ENCODE assay signal across 8 cellular contexts in genomic region chr4:2798399-2799301, GRCh38. TPM values are rescaled to one million over a fixed set of nuclear protein-coding genes. Genes with fewer than 3 reads are reported as not detected.
DNase-seq lines count a peak whose midpoint lies in the region; ATAC-seq and TF ChIP-seq lines count a peak whose summit lies in the region.

No MANE protein-coding gene starts in this region.

- H3K14ac ChIP-seq in H9 (ENCODE audit: insufficient read depth, low read length), result no peak overlapping the region; the same call in 1 of the 2 replicates

- POLR2A ChIA-PET in PC-9 (lab: Charles Lee; ENCODE audit: unreplicated experiment), result interaction anchor here (0.6 to 0.7 kb wide), 2 partner anchors 18 to 98 kb away, joined by 3 to 5 read pairs; no protein-coding TSS in a partner anchor

- no peak overlapping the region for H3K4ac ChIP-seq in H9 (ENCODE audit: low read depth, low read length)
- no peak overlapping the region for H3K4ac ChIP-seq in mesendoderm (ENCODE audit: low read depth, low read length)

- H3K23ac ChIP-seq in H9 (ENCODE audit: insufficient read length, low read depth, low read length), result no peak overlapping the region
- H3K23ac ChIP-seq in mesendoderm (ENCODE audit: low read length), result no peak overlapping the region

- no peak overlapping the region for H3K4me2 ChIP-seq in H9 (ENCODE audit: insufficient read depth, insufficient read length, low read length)
- peak overlapping the region; percentile 72 for H3K4me2 ChIP-seq in PC-9
- no peak overlapping the region for H3K4me2 ChIP-seq in mesendoderm (ENCODE audit: low read length)

- H3K9me3 Mint-ChIP-seq in H9, result no peaks in the 10 kb centered on the region

- H3K27me3 ChIP-seq in H9 (ENCODE audit: insufficient read depth, low read length), result no peaks in the 10 kb centered on the region
- no peaks in the 10 kb centered on the region for H3K27me3 ChIP-seq in PC-9 (ENCODE audit: insufficient read depth, low read depth)
- H3K27me3 ChIP-seq in ascending aorta, result no peaks in the 10 kb centered on the region
- H3K27me3 ChIP-seq in lower lobe of right lung (ENCODE audit: low read depth), result no peaks in the 10 kb centered on the region
- no peaks in the 10 kb centered on the region for H3K27me3 ChIP-seq in transverse colon
- no peaks in the 10 kb centered on the region for H3K27me3 ChIP-seq in mesendoderm (ENCODE audit: insufficient read depth, low read length, poor library complexity)

- no peak overlapping the region for H3T11ph ChIP-seq in H9 (ENCODE audit: low read length)

- H3K56ac ChIP-seq in H9 (ENCODE audit: insufficient read length, low read depth, low read length) (no peak overlapping the region), mesendoderm (ENCODE audit: low read length) (no peak overlapping the region)

- no peak overlapping the region for H3K9ac ChIP-seq in H9 (ENCODE audit: extremely low read depth, insufficient read length, low read length)
- no peak overlapping the region for H3K9ac ChIP-seq in mesendoderm (ENCODE audit: low read length)

- peaks cover 12% of the 10 kb centered on the region for H3K27me3 Mint-ChIP-seq in H9 (ENCODE audit: low read depth)

- H3K79me1 ChIP-seq in H9 (ENCODE audit: insufficient read depth, low read depth, low read length, poor library complexity, severe bottlenecking) (no peaks in the 10 kb centered on the region), mesendoderm (ENCODE audit: low read length) (no peaks in the 10 kb centered on the region)

- H3K18ac ChIP-seq in H9 (ENCODE audit: insufficient read length, low read depth, low read length), result no peak overlapping the region
- H3K18ac ChIP-seq in mesendoderm (ENCODE audit: low read length), result no peak overlapping the region

- DNase-seq in GM10266 (ENCODE audit: extremely low spot score), result peak; percentile 74
- no peak for DNase-seq in H9
- peak; percentile 96 to 98 for DNase-seq in PC-9
- DNase-seq in ascending aorta (ENCODE audit: low spot score in 2 of 2), result peak; percentile 38 to 83
- peak; percentile 88 for DNase-seq in lower lobe of right lung
- peak; percentile 84 for DNase-seq in transverse colon
- DNase-seq in mesendoderm, result no peak
- no peak for DNase-seq in AG08395 (ENCODE audit: low spot score)

- no peak overlapping the region for H2BK20ac ChIP-seq in H9 (ENCODE audit: low read depth, low read length, poor library complexity, severe bottlenecking)

- H2AK5ac ChIP-seq in H9 (ENCODE audit: insufficient read length, low read length) (no peak overlapping the region), mesendoderm (ENCODE audit: low read length) (no peak overlapping the region)

- no CpG with 5 or more reads among the region's 33 CpGs for WGBS in H9 (ENCODE audit: extremely low coverage, insufficient read length, low lambda C conversion rate)
- WGBS in transverse colon (ENCODE audit: low coverage in 1 of 2), 2 donors, result 41 to 96% methylated on average over 4 to 30 of the region's 33 CpGs
- WGBS in mesendoderm (ENCODE audit: extremely low coverage, insufficient coverage, low lambda C conversion rate), result no CpG with 5 or more reads among the region's 33 CpGs

- ATAC-seq in lower lobe of right lung, result peak; percentile 37 to 49

- TF ChIP-seq CTCF in GM10266 (IDR thresholded peaks at IDR 0.05; ENCODE audit: control insufficient read depth, insufficient read depth, low read depth, missing control alignments), result no peak
- no peak for TF ChIP-seq CTCF in H9 (conservative IDR thresholded peaks at IDR 0.05)
- no peak for TF ChIP-seq CTCF in PC-9 (conservative IDR thresholded peaks at IDR 0.05)
- TF ChIP-seq CTCF in ascending aorta (IDR thresholded peaks at IDR 0.05), result no peak
- TF ChIP-seq CTCF in lower lobe of right lung (IDR thresholded peaks at IDR 0.05), result no peak
- no peak for TF ChIP-seq CTCF in transverse colon (IDR thresholded peaks at IDR 0.05)

- no peak overlapping the region for H2BK12ac ChIP-seq in H9 (ENCODE audit: insufficient read length, low read depth, low read length)

- H3K4me3 Mint-ChIP-seq in H9, result no peak overlapping the region; a peak in 1 of 5 replicates

- H2BK15ac ChIP-seq in H9 (ENCODE audit: low read depth, low read length) (no peak overlapping the region), mesendoderm (replicated peaks; ENCODE audit: low read depth) (no peak overlapping the region)

- no peak overlapping the region for H4K5ac ChIP-seq in H9 (ENCODE audit: insufficient read length, low read depth, low read length)
- no peak overlapping the region for H4K5ac ChIP-seq in mesendoderm (ENCODE audit: low read length)

- H3K9me2 ChIP-seq in PC-9 (ENCODE audit: insufficient read depth), result no peaks in the 10 kb centered on the region

- CTCF ChIA-PET in PC-9 (lab: Charles Lee), result no interaction called here

- H2BK5ac ChIP-seq in H9 (ENCODE audit: insufficient read length, low read length), result no peak overlapping the region
- no peak overlapping the region for H2BK5ac ChIP-seq in mesendoderm (ENCODE audit: low read length)

- TF ChIP-seq EP300 in transverse colon (IDR thresholded peaks at IDR 0.05; ENCODE audit: low read depth), result peak; percentile 72

- H3K27ac ChIP-seq in H9 (ENCODE audit: insufficient read length, low read depth, low read length) (no peak overlapping the region), PC-9 (peak overlapping the region; percentile 82), ascending aorta (peak overlapping the region; percentile 19 to 41), lower lobe of right lung (peak overlapping the region; percentile 87), transverse colon (peak overlapping the region; percentile 78 to 84 (median 83)), mesendoderm (ENCODE audit: low read depth, low read length) (no peak overlapping the region)

- no TSS peak for BruUV-seq in PC-9 (replicated peaks; lab: Mats Ljungman, UMichigan)

- no peak overlapping the region for H4K8ac ChIP-seq in H9 (replicated peaks; ENCODE audit: insufficient read length, low read depth, low read length)
- H4K8ac ChIP-seq in mesendoderm (ENCODE audit: low read depth, low read length), result no peak overlapping the region

- no peaks in the 10 kb centered on the region for H3K23me2 ChIP-seq in H9 (ENCODE audit: insufficient read length, low read depth, low read length, poor library complexity, severe bottlenecking)

- H4K91ac ChIP-seq in H9 (ENCODE audit: insufficient read length, low read depth, low read length), result no peak overlapping the region

- peaks cover 8 to 27% of the 10 kb centered on the region in 2 experiments for H3K4me1 Mint-ChIP-seq in H9

- TF ChIP-seq POLR2A in transverse colon (IDR thresholded peaks at IDR 0.05), result peak; percentile 46

- H2AFZ ChIP-seq in H9 (ENCODE audit: low read length) (no peak overlapping the region), PC-9 (no peak overlapping the region)

- H3F3A ChIP-seq in PC-9 (ENCODE audit: insufficient read depth, low read depth), result peaks cover 30% of the 10 kb centered on the region

- H3K4me1 ChIP-seq in H9 (ENCODE audit: insufficient read depth, low read length) (no peaks in the 10 kb centered on the region), PC-9 (replicated peaks; ENCODE audit: insufficient read depth) (peaks cover 81% of the 10 kb centered on the region), ascending aorta (peaks cover 15 to 30% of the 10 kb centered on the region in 2 donors), lower lobe of right lung (peaks cover 96% of the 10 kb centered on the region), transverse colon (peaks cover 62 to 96% (median 80%) of the 10 kb centered on the region in 4 donors), mesendoderm (ENCODE audit: control insufficient read depth, low read depth, low read length) (peaks cover 2% of the 10 kb centered on the region)

- H2BK120ac ChIP-seq in H9 (ENCODE audit: low read depth, low read length, poor library complexity, severe bottlenecking) (no peak overlapping the region), mesendoderm (ENCODE audit: low read depth, low read length) (no peak overlapping the region)

- intact Hi-C loops in PC-9 (cut with micrococcal nuclease; ENCODE audit: unreplicated experiment), result loop anchor here (1.0 to 2.0 kb wide), 3 partner anchors 42 to 686 kb away; partner anchors contain the start of gene TNIP2
- intact Hi-C loops in ascending aorta (cut with DNase I), result no loop called here
- intact Hi-C loops in lower lobe of right lung (cut with DNase I), result no loop called here
- intact Hi-C loops in transverse colon (cut with DNase I; ENCODE audit: low total_unique reads), result no loop called here

- peaks cover 3% of the 10 kb centered on the region for H4K20me1 ChIP-seq in H9 (ENCODE audit: control insufficient read depth, insufficient read depth, insufficient read length)
- no peaks in the 10 kb centered on the region for H4K20me1 ChIP-seq in PC-9 (ENCODE audit: insufficient read depth)

- H3K4me3 ChIP-seq in PC-9 (0 out of 2 replicates have a peak overlapping the region, but pooled peaks have one; percentile 26), ascending aorta (no peak overlapping the region), lower lobe of right lung (peak overlapping the region; percentile 50), transverse colon (peak overlapping the region in 1 of 4 donors; percentile 6), mesendoderm (ENCODE audit: low read length) (no peak overlapping the region)

- no peaks in the 10 kb centered on the region for H3K9me3 ChIP-seq in H9 (ENCODE audit: control insufficient read depth, low read depth, low read length)
- no peaks in the 10 kb centered on the region for H3K9me3 ChIP-seq in PC-9 (ENCODE audit: insufficient read depth, low read depth)
- no peaks in the 10 kb centered on the region for H3K9me3 ChIP-seq in ascending aorta
- no peaks in the 10 kb centered on the region for H3K9me3 ChIP-seq in lower lobe of right lung
- H3K9me3 ChIP-seq in transverse colon, result no peaks in the 10 kb centered on the region

- H3K79me2 ChIP-seq in H9 (ENCODE audit: insufficient read depth, low read length), result no peaks in the 10 kb centered on the region
- H3K79me2 ChIP-seq in PC-9 (ENCODE audit: low read depth), result peaks cover 5% of the 10 kb centered on the region; the same call in 1 of the 2 replicates
- H3K79me2 ChIP-seq in mesendoderm (ENCODE audit: control insufficient read depth, insufficient read depth, low read length), result no peaks in the 10 kb centered on the region

- H3K36me3 ChIP-seq in PC-9 (ENCODE audit: low read depth) (no peaks in the 10 kb centered on the region), ascending aorta (no peaks in the 10 kb centered on the region), lower lobe of right lung (no peaks in the 10 kb centered on the region), transverse colon (no peaks in the 10 kb centered on the region), mesendoderm (ENCODE audit: control insufficient read depth, insufficient read depth, low read length) (no peaks in the 10 kb centered on the region)

- H3K36me3 Mint-ChIP-seq in H9 (ENCODE audit: insufficient read depth in 1 of 3, low read depth in 3 of 3), result 0 out of 7 replicates have a peak, but pooled peaks cover 0 to 2% (median 0%) of the 10 kb centered on the region in 3 experiments

- in situ Hi-C loops in transverse colon (cut with MboI; ENCODE audit: low pct_ligation_motif_present in 1 of 4, low pct_unique_long_range_greater_than_20kb in 1 of 4, low sequenced_read_pairs in 3 of 4), result no loop called here

- peak overlapping the region in 2 of 3 experiments; percentile 15 to 81; a peak in 2 of 7 replicates for H3K27ac Mint-ChIP-seq in H9

RNA-seq across cellular contexts. Expression of gene SH3BP2, which starts 5.8 kb away (rescaled TPM):
- 34.1 and 37.6 TPM in 2 replicates for total RNA-seq in H9 (2021)
- total RNA-seq in PC-9 (2021), result 40.4 and 54.0 TPM in 2 replicates
- total RNA-seq in ascending aorta, result 70.6 TPM
- total RNA-seq in lower lobe of right lung, result 102 TPM
- total RNA-seq in transverse colon, result 100 to 1,000 TPM in 3 of 4 donors, 10 to 100 TPM in 1; 92.6 to 301 (median 117) TPM
- polyA plus RNA-seq in mesendoderm (2013, experiment 1 of 2), result 19.3 TPM
- polyA plus RNA-seq in mesendoderm (2013, experiment 2 of 2), result 19.0 TPM

RNA-seq across cellular contexts. Expression of gene TNIP2, which starts 42.5 kb away (rescaled TPM):
- total RNA-seq in H9 (2021) (42.2 and 44.7 TPM in 2 replicates), PC-9 (2021) (37.1 and 44.8 TPM in 2 replicates), ascending aorta (65.6 TPM), lower lobe of right lung (36.7 TPM), transverse colon (100 to 1,000 TPM in 3 of 4 donors, 10 to 100 TPM in 1; 91.8 to 203 (median 129) TPM)
- 23.2 TPM for polyA plus RNA-seq in mesendoderm (2013, experiment 1 of 2)
- 25.0 TPM for polyA plus RNA-seq in mesendoderm (2013, experiment 2 of 2)

RNA-seq across cellular contexts. Expression of gene ADD1, which starts 45.0 kb away (rescaled TPM):
- total RNA-seq in H9 (2021), result 163 and 166 TPM in 2 replicates
- total RNA-seq in PC-9 (2021), result 178 and 181 TPM in 2 replicates
- total RNA-seq in ascending aorta, result 261 TPM
- 279 TPM for total RNA-seq in lower lobe of right lung
- 100 to 1,000 TPM; 218 to 392 (median 299) TPM for total RNA-seq in transverse colon
- polyA plus RNA-seq in mesendoderm (2013, experiment 1 of 2), result 202 TPM
- 195 TPM for polyA plus RNA-seq in mesendoderm (2013, experiment 2 of 2)

Comparison
In these comparisons a context has a peak if more than half of its experiments do, and no peak if none do; other contexts are left out.
1. DNase-seq: peak in GM10266 (single experiment), PC-9 (2 of 2), ascending aorta (2 of 2), lower lobe of right lung (single experiment) and transverse colon (single experiment); none in H9 (single experiment), mesendoderm (single experiment) and AG08395 (single experiment).
2. H3K27ac ChIP-seq: peak in PC-9 (single experiment), ascending aorta (2 of 2), lower lobe of right lung (single experiment) and transverse colon (4 of 4); none in H9 (single experiment) and mesendoderm (single experiment).
3. H3K4me3 ChIP-seq: peak in PC-9 (single experiment) and lower lobe of right lung (single experiment); none in ascending aorta (0 of 2) and mesendoderm (single experiment).